In the genomic region with DNA sequence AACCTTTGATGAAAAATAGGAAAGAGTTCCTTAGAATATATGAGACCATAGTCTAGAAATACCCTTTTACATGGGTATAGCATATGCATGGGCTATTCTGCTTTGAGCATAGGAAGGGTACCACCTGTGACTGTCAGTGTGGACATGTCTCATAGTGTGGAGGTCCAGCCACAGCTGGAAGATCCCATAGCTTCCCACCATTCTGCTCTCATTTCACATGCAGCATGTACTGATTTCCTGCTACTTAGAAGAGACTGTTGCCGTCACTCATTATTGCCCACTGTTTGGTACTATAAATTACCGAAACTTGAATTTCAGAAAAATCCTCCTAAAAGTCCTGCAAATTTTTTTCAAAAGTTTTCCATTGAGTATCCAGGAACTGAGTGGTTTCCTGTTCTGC, we compare ENCODE assay signal across 23 cellular contexts.
"Had no signal": no experiment of that assay in that cellular context is flagged by ENCODE, and none has a peak within 500 bp of the region (broad histone marks: within the 10 kb centered on the region; RNA-seq: fewer than 3 reads in every experiment).

No MANE protein-coding gene starts in this region.

- H3K4me3 Mint-ChIP-seq: effector memory CD8-positive, alpha-beta T cell; immature natural killer cell; mesothelial cell of epicardium; naive B cell had no signal

- H3K27ac Mint-ChIP-seq: effector memory CD8-positive, alpha-beta T cell; immature natural killer cell; mesothelial cell of epicardium; naive B cell had no signal

- DNase-seq: effector CD8-positive, alpha-beta T cell; effector memory CD8-positive, alpha-beta T cell; foreskin keratinocyte; heart left ventricle; hypothalamus; immature natural killer cell; islet precursor cell; kidney; left cardiac atrium; left lung; left ventricle myocardium superior; lower lobe of right lung; mesenchymal stem cell; mucosa of descending colon; naive B cell had no signal

- H3K27ac ChIP-seq: coronary artery, esophagus muscularis mucosa, foreskin keratinocyte, gastroesophageal sphincter, heart left ventricle, hepatocyte, left lung, lower lobe of right lung had no signal

- H3K79me2 ChIP-seq: hepatocyte had no signal

- H3K4me1 ChIP-seq: gastroesophageal sphincter, heart left ventricle, left lung, lower lobe of right lung had no signal

- H3K27me3 ChIP-seq: esophagus muscularis mucosa, foreskin keratinocyte, gastroesophageal sphincter, heart left ventricle, hepatocyte had no signal

- FAIRE-seq: colon, endothelial cell of umbilical vein, frontal cortex, kidney had no signal

- H3K4me1 Mint-ChIP-seq: immature natural killer cell, mesothelial cell of epicardium, naive B cell had no signal

- H3K4me3 ChIP-seq: coronary artery, esophagus muscularis mucosa, gastroesophageal sphincter, heart left ventricle, hepatocyte, left lung, lower lobe of right lung, mucosa of descending colon had no signal

- ATAC-seq: effector memory CD8-positive, alpha-beta T cell; foreskin keratinocyte; gastroesophageal sphincter; heart left ventricle; left cardiac atrium; left lung; left ventricle myocardium superior; lower lobe of right lung; mucosa of descending colon had no signal

- H2AFZ ChIP-seq: hepatocyte had no signal

- H3K9me3 ChIP-seq: left lung, lower lobe of right lung, mucosa of descending colon had no signal

- H3K9me3 Mint-ChIP-seq: effector memory CD8-positive, alpha-beta T cell; immature natural killer cell; naive B cell had no signal

- H3K4me2 ChIP-seq: hepatocyte had no signal

- H3K36me3 ChIP-seq: esophagus muscularis mucosa, gastroesophageal sphincter, heart left ventricle, left lung, lower lobe of right lung had no signal

- H3K36me3 Mint-ChIP-seq: immature natural killer cell, mesothelial cell of epicardium, naive B cell had no signal
